Comparison of ENCODE assay signal across 1 cellular context in the genomic region with DNA sequence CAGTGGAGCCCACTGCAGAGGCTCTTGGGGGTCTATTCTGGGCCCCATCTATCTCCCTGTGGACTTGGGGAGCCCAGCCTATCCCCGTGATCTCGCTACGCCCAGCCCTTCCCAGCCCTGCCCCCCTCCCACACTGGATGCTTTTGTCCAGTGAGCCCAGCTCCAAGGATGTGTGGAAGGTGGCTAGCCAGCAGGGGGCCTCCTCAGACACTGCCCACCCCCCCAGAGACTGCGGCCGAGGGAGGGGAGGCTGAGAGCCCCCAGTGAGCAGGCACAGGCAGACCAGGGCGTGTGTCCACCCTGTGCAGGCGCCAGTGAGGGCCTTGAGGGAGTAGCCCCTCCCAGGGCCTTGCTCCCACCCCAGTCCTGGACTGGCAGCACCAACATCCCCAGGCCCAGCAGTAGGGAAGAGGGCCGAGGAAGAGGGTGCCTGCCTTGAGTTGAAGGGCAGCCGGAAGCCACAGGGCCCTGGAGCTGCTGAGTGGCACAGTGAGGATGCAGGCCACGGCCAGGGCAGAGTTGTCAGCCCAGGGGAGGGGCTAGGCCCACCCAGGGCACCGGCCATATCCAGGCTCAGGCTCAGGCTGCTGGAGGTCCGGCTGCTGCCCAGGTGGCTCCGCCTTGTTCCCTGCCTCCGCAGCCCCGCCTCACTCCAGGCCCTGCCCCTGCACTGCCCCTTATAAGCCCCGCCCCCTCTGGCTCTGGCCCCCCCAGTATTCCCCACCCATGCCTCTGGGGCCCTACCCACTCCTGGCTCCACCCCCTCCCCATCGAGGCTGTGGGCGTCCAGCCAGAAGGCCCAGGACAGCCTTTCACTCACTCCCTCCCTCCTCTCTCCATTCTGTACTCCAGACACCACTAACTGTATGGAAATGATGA.
TF ChIP-seq lines count a peak whose summit lies in the region.

No MANE protein-coding gene starts in this region.

TF ChIP-seq in K562, 482 proteins besides CTCF, POLR2A, EP300 and RAD21 (continued from another document):
- no peak for TF ChIP-seq ZFP1 (CRISPR knock-in tag; IDR thresholded peaks at IDR 0.05)
- no peak for TF ChIP-seq CBX5 (IDR thresholded peaks at IDR 0.05; ENCODE audit: borderline replicate concordance, low read depth)
- no peak for TF ChIP-seq ZZZ3 (IDR thresholded peaks at IDR 0.05)
- peak; percentile 19; the same call in 1 of the 2 replicates for TF ChIP-seq PKNOX1 (IDR thresholded peaks at IDR 0.05)
- no peak for TF ChIP-seq NCOA4 (IDR thresholded peaks at IDR 0.05; ENCODE audit: partially characterized antibody)
- TF ChIP-seq, protein P1, sequence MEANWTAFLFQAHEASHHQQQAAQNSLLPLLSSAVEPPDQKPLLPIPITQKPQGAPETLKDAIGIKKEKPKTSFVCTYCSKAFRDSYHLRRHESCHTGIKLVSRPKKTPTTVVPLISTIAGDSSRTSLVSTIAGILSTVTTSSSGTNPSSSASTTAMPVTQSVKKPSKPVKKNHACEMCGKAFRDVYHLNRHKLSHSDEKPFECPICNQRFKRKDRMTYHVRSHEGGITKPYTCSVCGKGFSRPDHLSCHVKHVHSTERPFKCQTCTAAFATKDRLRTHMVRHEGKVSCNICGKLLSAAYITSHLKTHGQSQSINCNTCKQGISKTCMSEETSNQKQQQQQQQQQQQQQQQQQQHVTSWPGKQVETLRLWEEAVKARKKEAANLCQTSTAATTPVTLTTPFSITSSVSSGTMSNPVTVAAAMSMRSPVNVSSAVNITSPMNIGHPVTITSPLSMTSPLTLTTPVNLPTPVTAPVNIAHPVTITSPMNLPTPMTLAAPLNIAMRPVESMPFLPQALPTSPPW (CRISPR knock-in tag; IDR thresholded peaks at IDR 0.05): peak; percentile 51
- TF ChIP-seq POLR3G (IDR thresholded peaks at IDR 0.05; ENCODE audit: extremely low read depth, insufficient read length, insufficient replicate concordance): no peak
- peak; percentile 58 for TF ChIP-seq ZNF316 (IDR thresholded peaks at IDR 0.05)
- TF ChIP-seq, protein P2, sequence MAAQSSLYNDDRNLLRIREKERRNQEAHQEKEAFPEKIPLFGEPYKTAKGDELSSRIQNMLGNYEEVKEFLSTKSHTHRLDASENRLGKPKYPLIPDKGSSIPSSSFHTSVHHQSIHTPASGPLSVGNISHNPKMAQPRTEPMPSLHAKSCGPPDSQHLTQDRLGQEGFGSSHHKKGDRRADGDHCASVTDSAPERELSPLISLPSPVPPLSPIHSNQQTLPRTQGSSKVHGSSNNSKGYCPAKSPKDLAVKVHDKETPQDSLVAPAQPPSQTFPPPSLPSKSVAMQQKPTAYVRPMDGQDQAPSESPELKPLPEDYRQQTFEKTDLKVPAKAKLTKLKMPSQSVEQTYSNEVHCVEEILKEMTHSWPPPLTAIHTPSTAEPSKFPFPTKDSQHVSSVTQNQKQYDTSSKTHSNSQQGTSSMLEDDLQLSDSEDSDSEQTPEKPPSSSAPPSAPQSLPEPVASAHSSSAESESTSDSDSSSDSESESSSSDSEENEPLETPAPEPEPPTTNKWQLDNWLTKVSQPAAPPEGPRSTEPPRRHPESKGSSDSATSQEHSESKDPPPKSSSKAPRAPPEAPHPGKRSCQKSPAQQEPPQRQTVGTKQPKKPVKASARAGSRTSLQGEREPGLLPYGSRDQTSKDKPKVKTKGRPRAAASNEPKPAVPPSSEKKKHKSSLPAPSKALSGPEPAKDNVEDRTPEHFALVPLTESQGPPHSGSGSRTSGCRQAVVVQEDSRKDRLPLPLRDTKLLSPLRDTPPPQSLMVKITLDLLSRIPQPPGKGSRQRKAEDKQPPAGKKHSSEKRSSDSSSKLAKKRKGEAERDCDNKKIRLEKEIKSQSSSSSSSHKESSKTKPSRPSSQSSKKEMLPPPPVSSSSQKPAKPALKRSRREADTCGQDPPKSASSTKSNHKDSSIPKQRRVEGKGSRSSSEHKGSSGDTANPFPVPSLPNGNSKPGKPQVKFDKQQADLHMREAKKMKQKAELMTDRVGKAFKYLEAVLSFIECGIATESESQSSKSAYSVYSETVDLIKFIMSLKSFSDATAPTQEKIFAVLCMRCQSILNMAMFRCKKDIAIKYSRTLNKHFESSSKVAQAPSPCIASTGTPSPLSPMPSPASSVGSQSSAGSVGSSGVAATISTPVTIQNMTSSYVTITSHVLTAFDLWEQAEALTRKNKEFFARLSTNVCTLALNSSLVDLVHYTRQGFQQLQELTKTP (IDR thresholded peaks at IDR 0.05; ENCODE audit: low read depth in 1 of 2, partially characterized antibody in 2 of 2): no peak
- TF ChIP-seq EGR1 (conservative IDR thresholded peaks at IDR 0.05): peak; percentile 45; the same call in 1 of the 2 replicates
- TF ChIP-seq SMARCB1 (IDR thresholded peaks at IDR 0.05; ENCODE audit: insufficient read length, low read depth): no peak
- no peak for TF ChIP-seq DIDO1 (tag; IDR thresholded peaks at IDR 0.05; ENCODE audit: low read depth)
- TF ChIP-seq SAFB2 (IDR thresholded peaks at IDR 0.05; ENCODE audit: borderline replicate concordance, low read depth, low read length, severe bottlenecking): no peak
- TF ChIP-seq ZNF740 (CRISPR knock-in tag; IDR thresholded peaks at IDR 0.05): peak; percentile 62; the same call in 1 of the 2 replicates
- TF ChIP-seq ZNF740 (tag; IDR thresholded peaks at IDR 0.05): no peak
